Comparison of ENCODE assay signal across 1 cellular context in genomic region chr3:190345027-190345821, GRCh38.
TF ChIP-seq lines count a peak whose summit lies in the region.

No MANE protein-coding gene starts in this region.

TF ChIP-seq in HepG2, 621 proteins besides CTCF, POLR2A, EP300 and RAD21 (continued from another document and continues in another):
- TF ChIP-seq RARG (CRISPR knock-in tag; IDR thresholded peaks at IDR 0.05; ENCODE audit: low read depth) (no peak), ZNF879 (CRISPR knock-in tag; IDR thresholded peaks at IDR 0.05) (no peak), ISX (CRISPR knock-in tag; conservative IDR thresholded peaks at IDR 0.05) (no peak), ZNF580 (CRISPR knock-in tag; IDR thresholded peaks at IDR 0.05; ENCODE audit: borderline replicate concordance, low read depth) (no peak), EHMT2 (IDR thresholded peaks at IDR 0.05; ENCODE audit: borderline replicate concordance, low read depth, low read length) (no peak), RNF219 (CRISPR knock-in tag; IDR thresholded peaks at IDR 0.05) (no peak), NCOA2 (CRISPR knock-in tag; IDR thresholded peaks at IDR 0.05) (peak; percentile 86), ZSCAN30 (CRISPR knock-in tag; IDR thresholded peaks at IDR 0.05) (no peak), FOXK2 (IDR thresholded peaks at IDR 0.05) (peak; percentile 79; the same call in 1 of the 2 replicates), NRL (CRISPR knock-in tag; IDR thresholded peaks at IDR 0.05; ENCODE audit: borderline replicate concordance) (no peak), ZNF674 (CRISPR knock-in tag; IDR thresholded peaks at IDR 0.05; ENCODE audit: low read depth) (no peak), ESRRA (CRISPR knock-in tag; IDR thresholded peaks at IDR 0.05; ENCODE audit: low read depth) (no peak), NR2F6 (IDR thresholded peaks at IDR 0.05) (peak; percentile 49), NR2F6 (CRISPR knock-in tag; IDR thresholded peaks at IDR 0.05) (peak; percentile 28; the same call in 1 of the 2 replicates), AGO1 (IDR thresholded peaks at IDR 0.05; ENCODE audit: low read depth, low read length, poor library complexity, severe bottlenecking) (no peak), FOXM1 (CRISPR knock-in tag; IDR thresholded peaks at IDR 0.05) (no peak), ZFYVE20 (CRISPR knock-in tag; IDR thresholded peaks at IDR 0.05; ENCODE audit: borderline replicate concordance, low read depth) (no peak), PBX2 (CRISPR knock-in tag; IDR thresholded peaks at IDR 0.05) (no peak), FOSL2 (CRISPR knock-in tag; IDR thresholded peaks at IDR 0.05) (peak; percentile 64), ZNF121 (CRISPR knock-in tag; IDR thresholded peaks at IDR 0.05) (no peak), HOXA3 (CRISPR knock-in tag; IDR thresholded peaks at IDR 0.05) (0 out of 2 replicates have a peak, but pooled peaks have one; percentile 16), HCFC1 (IDR thresholded peaks at IDR 0.05; ENCODE audit: low read depth, low read length) (no peak), MAF1 (CRISPR knock-in tag; IDR thresholded peaks at IDR 0.05; ENCODE audit: borderline replicate concordance) (no peak), TBX2 (CRISPR knock-in tag; IDR thresholded peaks at IDR 0.05; ENCODE audit: borderline replicate concordance) (peak; percentile 69), ZBTB7A (CRISPR knock-in tag; IDR thresholded peaks at IDR 0.05) (no peak), MED1 (CRISPR knock-in tag; IDR thresholded peaks at IDR 0.05) (peak; percentile 73), POLR2AphosphoS2 (IDR thresholded peaks at IDR 0.05; ENCODE audit: low read depth, low read length) (no peak), GFI1 (CRISPR knock-in tag; IDR thresholded peaks at IDR 0.05; ENCODE audit: borderline replicate concordance) (peak; percentile 67; the same call in 1 of the 2 replicates), ZNF382 (CRISPR knock-in tag; IDR thresholded peaks at IDR 0.05; ENCODE audit: borderline replicate concordance) (no peak), AHR (CRISPR knock-in tag; IDR thresholded peaks at IDR 0.05) (no peak), PRDM15 (CRISPR knock-in tag; IDR thresholded peaks at IDR 0.05) (no peak), PCBP1 (IDR thresholded peaks at IDR 0.05; ENCODE audit: borderline replicate concordance, low read depth, low read length) (no peak), FOXA1 (IDR thresholded peaks at IDR 0.05) (peak; percentile 70; the same call in 1 of the 2 replicates), FOXA1 (CRISPR knock-in tag; IDR thresholded peaks at IDR 0.05) (peak; percentile 54), SALL2 (CRISPR knock-in tag; IDR thresholded peaks at IDR 0.05) (0 out of 2 replicates have a peak, but pooled peaks have one; percentile 44), SATB2 (CRISPR knock-in tag; IDR thresholded peaks at IDR 0.05) (no peak), ZNF678 (CRISPR knock-in tag; IDR thresholded peaks at IDR 0.05) (no peak), ZNF737 (CRISPR knock-in tag; IDR thresholded peaks at IDR 0.05; ENCODE audit: borderline replicate concordance) (no peak), ZNF891 (CRISPR knock-in tag; IDR thresholded peaks at IDR 0.05) (no peak)
- TF ChIP-seq, protein P1, sequence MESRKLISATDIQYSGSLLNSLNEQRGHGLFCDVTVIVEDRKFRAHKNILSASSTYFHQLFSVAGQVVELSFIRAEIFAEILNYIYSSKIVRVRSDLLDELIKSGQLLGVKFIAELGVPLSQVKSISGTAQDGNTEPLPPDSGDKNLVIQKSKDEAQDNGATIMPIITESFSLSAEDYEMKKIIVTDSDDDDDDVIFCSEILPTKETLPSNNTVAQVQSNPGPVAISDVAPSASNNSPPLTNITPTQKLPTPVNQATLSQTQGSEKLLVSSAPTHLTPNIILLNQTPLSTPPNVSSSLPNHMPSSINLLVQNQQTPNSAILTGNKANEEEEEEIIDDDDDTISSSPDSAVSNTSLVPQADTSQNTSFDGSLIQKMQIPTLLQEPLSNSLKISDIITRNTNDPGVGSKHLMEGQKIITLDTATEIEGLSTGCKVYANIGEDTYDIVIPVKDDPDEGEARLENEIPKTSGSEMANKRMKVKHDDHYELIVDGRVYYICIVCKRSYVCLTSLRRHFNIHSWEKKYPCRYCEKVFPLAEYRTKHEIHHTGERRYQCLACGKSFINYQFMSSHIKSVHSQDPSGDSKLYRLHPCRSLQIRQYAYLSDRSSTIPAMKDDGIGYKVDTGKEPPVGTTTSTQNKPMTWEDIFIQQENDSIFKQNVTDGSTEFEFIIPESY (CRISPR knock-in tag; IDR thresholded peaks at IDR 0.05): no peak
- TF ChIP-seq, protein P2, sequence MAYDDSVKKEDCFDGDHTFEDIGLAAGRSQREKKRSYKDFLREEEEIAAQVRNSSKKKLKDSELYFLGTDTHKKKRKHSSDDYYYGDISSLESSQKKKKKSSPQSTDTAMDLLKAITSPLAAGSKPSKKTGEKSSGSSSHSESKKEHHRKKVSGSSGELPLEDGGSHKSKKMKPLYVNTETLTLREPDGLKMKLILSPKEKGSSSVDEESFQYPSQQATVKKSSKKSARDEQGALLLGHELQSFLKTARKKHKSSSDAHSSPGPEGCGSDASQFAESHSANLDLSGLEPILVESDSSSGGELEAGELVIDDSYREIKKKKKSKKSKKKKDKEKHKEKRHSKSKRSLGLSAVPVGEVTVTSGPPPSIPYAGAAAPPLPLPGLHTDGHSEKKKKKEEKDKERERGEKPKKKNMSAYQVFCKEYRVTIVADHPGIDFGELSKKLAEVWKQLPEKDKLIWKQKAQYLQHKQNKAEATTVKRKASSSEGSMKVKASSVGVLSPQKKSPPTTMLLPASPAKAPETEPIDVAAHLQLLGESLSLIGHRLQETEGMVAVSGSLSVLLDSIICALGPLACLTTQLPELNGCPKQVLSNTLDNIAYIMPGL (CRISPR knock-in tag; IDR thresholded peaks at IDR 0.05; ENCODE audit: borderline replicate concordance in 1 of 2, low read depth in 1 of 2): no peak
- TF ChIP-seq, protein P3, sequence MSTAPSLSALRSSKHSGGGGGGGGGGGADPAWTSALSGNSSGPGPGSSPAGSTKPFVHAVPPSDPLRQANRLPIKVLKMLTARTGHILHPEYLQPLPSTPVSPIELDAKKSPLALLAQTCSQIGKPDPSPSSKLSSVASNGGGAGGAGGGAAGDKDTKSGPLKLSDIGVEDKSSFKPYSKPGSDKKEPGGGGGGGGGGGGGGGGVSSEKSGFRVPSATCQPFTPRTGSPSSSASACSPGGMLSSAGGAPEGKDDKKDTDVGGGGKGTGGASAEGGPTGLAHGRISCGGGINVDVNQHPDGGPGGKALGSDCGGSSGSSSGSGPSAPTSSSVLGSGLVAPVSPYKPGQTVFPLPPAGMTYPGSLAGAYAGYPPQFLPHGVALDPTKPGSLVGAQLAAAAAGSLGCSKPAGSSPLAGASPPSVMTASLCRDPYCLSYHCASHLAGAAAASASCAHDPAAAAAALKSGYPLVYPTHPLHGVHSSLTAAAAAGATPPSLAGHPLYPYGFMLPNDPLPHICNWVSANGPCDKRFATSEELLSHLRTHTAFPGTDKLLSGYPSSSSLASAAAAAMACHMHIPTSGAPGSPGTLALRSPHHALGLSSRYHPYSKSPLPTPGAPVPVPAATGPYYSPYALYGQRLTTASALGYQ (CRISPR knock-in tag; IDR thresholded peaks at IDR 0.05): peak; percentile 90; the same call in 1 of the 2 replicates
- TF ChIP-seq, protein P4, sequence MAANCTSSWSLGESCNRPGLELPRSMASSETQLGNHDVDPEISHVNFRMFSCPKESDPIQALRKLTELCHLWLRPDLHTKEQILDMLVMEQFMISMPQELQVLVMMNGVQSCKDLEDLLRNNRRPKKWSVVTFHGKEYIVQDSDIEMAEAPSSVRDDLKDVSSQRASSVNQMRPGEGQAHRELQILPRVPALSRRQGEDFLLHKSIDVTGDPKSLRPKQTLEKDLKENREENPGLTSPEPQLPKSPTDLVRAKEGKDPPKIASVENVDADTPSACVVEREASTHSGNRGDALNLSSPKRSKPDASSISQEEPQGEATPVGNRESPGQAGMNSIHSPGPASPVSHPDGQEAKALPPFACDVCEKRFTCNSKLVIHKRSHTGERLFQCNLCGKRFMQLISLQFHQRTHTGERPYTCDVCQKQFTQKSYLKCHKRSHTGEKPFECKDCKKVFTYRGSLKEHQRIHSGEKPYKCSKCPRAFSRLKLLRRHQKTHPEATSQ (CRISPR knock-in tag; IDR thresholded peaks at IDR 0.05; ENCODE audit: borderline replicate concordance): peak; percentile 49; the same call in 1 of the 2 replicates
- TF ChIP-seq, protein P5, sequence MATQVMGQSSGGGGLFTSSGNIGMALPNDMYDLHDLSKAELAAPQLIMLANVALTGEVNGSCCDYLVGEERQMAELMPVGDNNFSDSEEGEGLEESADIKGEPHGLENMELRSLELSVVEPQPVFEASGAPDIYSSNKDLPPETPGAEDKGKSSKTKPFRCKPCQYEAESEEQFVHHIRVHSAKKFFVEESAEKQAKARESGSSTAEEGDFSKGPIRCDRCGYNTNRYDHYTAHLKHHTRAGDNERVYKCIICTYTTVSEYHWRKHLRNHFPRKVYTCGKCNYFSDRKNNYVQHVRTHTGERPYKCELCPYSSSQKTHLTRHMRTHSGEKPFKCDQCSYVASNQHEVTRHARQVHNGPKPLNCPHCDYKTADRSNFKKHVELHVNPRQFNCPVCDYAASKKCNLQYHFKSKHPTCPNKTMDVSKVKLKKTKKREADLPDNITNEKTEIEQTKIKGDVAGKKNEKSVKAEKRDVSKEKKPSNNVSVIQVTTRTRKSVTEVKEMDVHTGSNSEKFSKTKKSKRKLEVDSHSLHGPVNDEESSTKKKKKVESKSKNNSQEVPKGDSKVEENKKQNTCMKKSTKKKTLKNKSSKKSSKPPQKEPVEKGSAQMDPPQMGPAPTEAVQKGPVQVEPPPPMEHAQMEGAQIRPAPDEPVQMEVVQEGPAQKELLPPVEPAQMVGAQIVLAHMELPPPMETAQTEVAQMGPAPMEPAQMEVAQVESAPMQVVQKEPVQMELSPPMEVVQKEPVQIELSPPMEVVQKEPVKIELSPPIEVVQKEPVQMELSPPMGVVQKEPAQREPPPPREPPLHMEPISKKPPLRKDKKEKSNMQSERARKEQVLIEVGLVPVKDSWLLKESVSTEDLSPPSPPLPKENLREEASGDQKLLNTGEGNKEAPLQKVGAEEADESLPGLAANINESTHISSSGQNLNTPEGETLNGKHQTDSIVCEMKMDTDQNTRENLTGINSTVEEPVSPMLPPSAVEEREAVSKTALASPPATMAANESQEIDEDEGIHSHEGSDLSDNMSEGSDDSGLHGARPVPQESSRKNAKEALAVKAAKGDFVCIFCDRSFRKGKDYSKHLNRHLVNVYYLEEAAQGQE (IDR thresholded peaks at IDR 0.05; ENCODE audit: borderline replicate concordance in 1 of 2, low read depth in 1 of 2, low read length in 2 of 2): peak in 1 of 2 experiments; percentile 42; a peak in 1 of 4 replicates
- TF ChIP-seq, protein P6, sequence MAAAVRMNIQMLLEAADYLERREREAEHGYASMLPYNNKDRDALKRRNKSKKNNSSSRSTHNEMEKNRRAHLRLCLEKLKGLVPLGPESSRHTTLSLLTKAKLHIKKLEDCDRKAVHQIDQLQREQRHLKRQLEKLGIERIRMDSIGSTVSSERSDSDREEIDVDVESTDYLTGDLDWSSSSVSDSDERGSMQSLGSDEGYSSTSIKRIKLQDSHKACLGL (CRISPR knock-in tag; IDR thresholded peaks at IDR 0.05): no peak
